14 cellular contexts compared by ENCODE assay signal in the genomic region with DNA sequence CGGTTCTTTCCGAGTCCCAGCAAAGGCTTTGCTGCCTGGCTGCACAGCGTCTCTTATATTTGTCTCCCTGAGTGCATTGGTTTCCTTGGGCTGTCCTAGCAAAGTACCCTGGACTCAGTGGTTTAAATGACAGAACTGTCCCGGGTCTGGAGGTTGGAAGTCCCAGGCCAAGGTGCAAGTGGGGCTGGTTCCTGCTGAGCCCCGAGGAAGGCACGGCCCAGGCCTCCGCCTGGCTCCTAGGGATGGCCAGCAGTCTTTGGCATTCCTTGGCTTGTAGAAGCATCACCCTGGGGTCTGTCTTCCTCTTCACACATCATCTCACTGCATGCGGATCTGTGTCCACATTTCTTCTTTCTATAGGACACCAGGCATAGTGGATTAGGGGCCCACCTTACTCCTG.
DNase-seq lines count a peak whose midpoint lies in the region; ATAC-seq and TF ChIP-seq lines count a peak whose summit lies in the region.
"Had no signal": no experiment of that assay in that cellular context is flagged by ENCODE, and none has a peak within 500 bp of the region (broad histone marks: within the 10 kb centered on the region; RNA-seq: fewer than 3 reads in every experiment).

No MANE protein-coding gene starts in this region.

- H3K4me3 ChIP-seq in left ventricle myocardium inferior (no peak overlapping the region), sigmoid colon (no peak overlapping the region), tibial nerve (no peak overlapping the region), tibial artery (no peak overlapping the region)
- no peak overlapping the region for H3K4me3 ChIP-seq in CD8-positive, alpha-beta memory T cell (ENCODE audit: low read length)
- H3K4me3 ChIP-seq: HAP-1 had no signal

- CTCF ChIA-PET in CD8-positive, alpha-beta memory T cell (lab: Charles Lee): no interaction called here

- H3K27ac ChIP-seq in left ventricle myocardium inferior (replicated peaks) (peak overlapping the region; percentile 30), sigmoid colon (peak overlapping the region in 3 of 4 donors; percentile 21 to 47 (median 40)), tibial nerve (peak overlapping the region; percentile 73 to 92 (median 84)), tibial artery (no peak overlapping the region)
- H3K27ac ChIP-seq in CD8-positive, alpha-beta memory T cell (ENCODE audit: low read depth, low read length): no peak overlapping the region
- H3K27ac ChIP-seq: 22Rv1 had no signal

- no peak for ATAC-seq in left cardiac atrium
- ATAC-seq in HG03108 (IDR thresholded peaks at IDR 0.05; ENCODE audit: unreplicated experiment): no peak
- ATAC-seq: CD8-positive, alpha-beta T cell had no signal

- 92 to 96% methylated on average over 8 of the region's 8 CpGs for WGBS in sigmoid colon, 2 donors
- WGBS in tibial nerve, 2 donors: 60 to 65% methylated on average over 8 of the region's 8 CpGs

- no peak for TF ChIP-seq CTCF in left ventricle myocardium inferior (IDR thresholded peaks at IDR 0.05; ENCODE audit: borderline replicate concordance)
- TF ChIP-seq CTCF in nephron progenitor cell (IDR thresholded peaks at IDR 0.05): no peak
- TF ChIP-seq CTCF in sigmoid colon (IDR thresholded peaks at IDR 0.05): no peak
- TF ChIP-seq CTCF in tibial nerve (IDR thresholded peaks at IDR 0.05): no peak
- TF ChIP-seq CTCF in tibial artery (IDR thresholded peaks at IDR 0.05): no peak

- peaks cover 65% of the 10 kb centered on the region for H3K4me1 Mint-ChIP-seq in nephron progenitor cell
- H3K4me1 Mint-ChIP-seq in CD8-positive, alpha-beta memory T cell: no peaks in the 10 kb centered on the region

- intact Hi-C loops in left ventricle myocardium inferior (cut with micrococcal nuclease) (loop anchor here (10.0 kb wide), 1 partner anchor 55 kb away; no protein-coding TSS in a partner anchor), left cardiac atrium (cut with DNase I) (loop anchor here in 1 of 2 donors (5.0 kb wide), 1 partner anchor 43 kb away; no protein-coding TSS in a partner anchor), sigmoid colon (cut with DNase I) (no loop called here), tibial artery (cut with DNase I; ENCODE audit: low total_unique reads) (no loop called here)

- H3K36me3 Mint-ChIP-seq in nephron progenitor cell (ENCODE audit: low read depth): peaks cover 8% of the 10 kb centered on the region
- no peaks in the 10 kb centered on the region for H3K36me3 Mint-ChIP-seq in CD8-positive, alpha-beta memory T cell
- H3K36me3 Mint-ChIP-seq: CD14-positive monocyte; CD8-positive, alpha-beta T cell had no signal

- H3K27me3 Mint-ChIP-seq in nephron progenitor cell (ENCODE audit: low read depth, poor library complexity): no peaks in the 10 kb centered on the region
- H3K27me3 Mint-ChIP-seq in CD8-positive, alpha-beta memory T cell: peaks cover 5 to 14% of the 10 kb centered on the region in 2 donors

- POLR2A ChIA-PET in CD8-positive, alpha-beta memory T cell (lab: Charles Lee): no interaction called here

- TF ChIP-seq EP300 in sigmoid colon (IDR thresholded peaks at IDR 0.05): no peak
- no peak for TF ChIP-seq EP300 in tibial nerve (IDR thresholded peaks at IDR 0.05)

- DNase-seq in left ventricle myocardium inferior: no peak
- DNase-seq in left cardiac atrium: no peak
- DNase-seq in nephron progenitor cell: no peak
- DNase-seq in sigmoid colon: no peak
- DNase-seq in tibial nerve (ENCODE audit: low spot score in 2 of 2): no peak
- DNase-seq in CD8-positive, alpha-beta memory T cell: no peak
- no peak for DNase-seq in tibial artery
- DNase-seq: Caco-2; CD8-positive, alpha-beta T cell; GF-D8 had no signal

- H3K4me1 ChIP-seq in left ventricle myocardium inferior (peaks cover 33% of the 10 kb centered on the region), sigmoid colon (peaks cover 0 to 13% (median 4%) of the 10 kb centered on the region in 4 donors), tibial nerve (peaks cover 0 to 85% (median 30%) of the 10 kb centered on the region in 4 donors), tibial artery (peaks cover 0 to 14% (median 5%) of the 10 kb centered on the region in 4 donors)
- H3K4me1 ChIP-seq in CD8-positive, alpha-beta memory T cell (ENCODE audit: insufficient read depth, low read length): no peaks in the 10 kb centered on the region
- H3K4me1 ChIP-seq: Caco-2 had no signal

- H3K27ac Mint-ChIP-seq in nephron progenitor cell: peak overlapping the region; percentile 6
- no peak overlapping the region for H3K27ac Mint-ChIP-seq in CD8-positive, alpha-beta memory T cell
- H3K27ac Mint-ChIP-seq: CD14-positive monocyte; CD8-positive, alpha-beta T cell had no signal

- peaks cover 6% of the 10 kb centered on the region for H3K9me3 Mint-ChIP-seq in nephron progenitor cell
- no peaks in the 10 kb centered on the region for H3K9me3 Mint-ChIP-seq in CD8-positive, alpha-beta memory T cell
- H3K9me3 Mint-ChIP-seq: CD14-positive monocyte; CD8-positive, alpha-beta T cell had no signal

- no peaks in the 10 kb centered on the region for H3K9me3 ChIP-seq in left ventricle myocardium inferior (replicated peaks)
- no peaks in the 10 kb centered on the region for H3K9me3 ChIP-seq in sigmoid colon
- no peaks in the 10 kb centered on the region for H3K9me3 ChIP-seq in tibial nerve
- no peaks in the 10 kb centered on the region for H3K9me3 ChIP-seq in CD8-positive, alpha-beta memory T cell (ENCODE audit: low read length)
- H3K9me3 ChIP-seq in tibial artery: no peaks in the 10 kb centered on the region
- H3K9me3 ChIP-seq: Caco-2, HAP-1 had no signal

- TF ChIP-seq POLR2A in sigmoid colon (IDR thresholded peaks at IDR 0.05) (no peak), tibial nerve (IDR thresholded peaks at IDR 0.05) (no peak)

- H3K4me3 Mint-ChIP-seq in nephron progenitor cell: no peak overlapping the region
- H3K4me3 Mint-ChIP-seq in CD8-positive, alpha-beta memory T cell: no peak overlapping the region
- H3K4me3 Mint-ChIP-seq: CD14-positive monocyte; CD8-positive, alpha-beta T cell had no signal

- H3K36me3 ChIP-seq in left ventricle myocardium inferior (no peaks in the 10 kb centered on the region), sigmoid colon (no peaks in the 10 kb centered on the region), tibial nerve (no peaks in the 10 kb centered on the region), tibial artery (no peaks in the 10 kb centered on the region)
- H3K36me3 ChIP-seq in CD8-positive, alpha-beta memory T cell (ENCODE audit: insufficient read depth, low read length): no peaks in the 10 kb centered on the region
- H3K36me3 ChIP-seq: HAP-1 had no signal

- H3K27me3 ChIP-seq in left ventricle myocardium inferior (ENCODE audit: low read depth) (no peaks in the 10 kb centered on the region), sigmoid colon (no peaks in the 10 kb centered on the region), tibial nerve (no peaks in the 10 kb centered on the region), tibial artery (no peaks in the 10 kb centered on the region)
- no peaks in the 10 kb centered on the region for H3K27me3 ChIP-seq in CD8-positive, alpha-beta memory T cell (ENCODE audit: insufficient read depth, low read length, poor library complexity, severe bottlenecking)

Comparison
In these comparisons a context has a peak if more than half of its experiments do, and no peak if none do; other contexts are left out.
1. H3K27ac ChIP-seq: peak in left ventricle myocardium inferior (single experiment), sigmoid colon (3 of 4) and tibial nerve (4 of 4); none in CD8-positive, alpha-beta memory T cell (single experiment) and tibial artery (0 of 2).